In genomic region chr2:85310330-85310729, GRCh38 we compare ENCODE assay signal across 10 cellular contexts. TPM values are rescaled to one million over a fixed set of nuclear protein-coding genes. Genes with fewer than 3 reads are reported as not detected.
DNase-seq lines count a peak whose midpoint lies in the region; ATAC-seq and TF ChIP-seq lines count a peak whose summit lies in the region.
"Had no signal": no experiment of that assay in that cellular context is flagged by ENCODE, and none has a peak within 500 bp of the region (broad histone marks: within the 10 kb centered on the region; RNA-seq: fewer than 3 reads in every experiment).

No MANE protein-coding gene starts in this region.

- H3K27me3 ChIP-seq in psoas muscle (ENCODE audit: insufficient read depth in 3 of 3, low read length in 2 of 3): no peaks in the 10 kb centered on the region
- H3K27me3 ChIP-seq: gastroesophageal sphincter had no signal

- peaks cover 6 to 41% of the 10 kb centered on the region in 2 donors for H3K36me3 ChIP-seq in psoas muscle (ENCODE audit: insufficient read depth in 1 of 2, low read depth in 1 of 2)

- H3K4me3 ChIP-seq in psoas muscle: no peak overlapping the region
- H3K4me3 ChIP-seq: gastroesophageal sphincter had no signal

- ATAC-seq in activated T-cell treated with anti-CD3 and anti-CD28 coated beads, Interleukin-2, amount 50 U/mL, for 72 hours (replicated peaks in 1 of 2): no peak
- ATAC-seq in HG02870 (IDR thresholded peaks at IDR 0.05; ENCODE audit: unreplicated experiment) (peak; percentile 36), psoas muscle (no peak)
- ATAC-seq: gastroesophageal sphincter had no signal

- WGBS in psoas muscle, 3 donors: 62 to 68% (median 65%) methylated on average over 3 of the region's 3 CpGs

- H3K27ac Mint-ChIP-seq in activated T-cell treated with anti-CD3 and anti-CD28 coated beads, Interleukin-2, amount 50 U/mL, for 72 hours: peak overlapping the region; percentile 89

- H3K27ac ChIP-seq in substantia nigra (ENCODE audit: low read depth, low read length, poor library complexity, severe bottlenecking): peak overlapping the region; percentile 36
- H3K27ac ChIP-seq in psoas muscle: no peak overlapping the region

- peaks cover 40% of the 10 kb centered on the region for H3K4me1 Mint-ChIP-seq in activated T-cell treated with anti-CD3 and anti-CD28 coated beads, Interleukin-2, amount 50 U/mL, for 72 hours (ENCODE audit: low read depth)

- no peaks in the 10 kb centered on the region for H3K9me3 ChIP-seq in psoas muscle
- H3K9me3 ChIP-seq: gastroesophageal sphincter had no signal

- DNase-seq in activated T-cell treated with anti-CD3 and anti-CD28 coated beads, Interleukin-2, amount 50 U/mL, for 72 hours: no peak
- no peak for DNase-seq in activated T-cell treated with anti-CD3 and anti-CD28 coated beads, Interleukin-2, amount 50 U/mL, for 48 hours
- DNase-seq in astrocyte of the hippocampus (ENCODE audit: low read depth, low spot score) (peak; percentile 17), substantia nigra (lab: John Stamatoyannopoulos, UW) (no peak), mucosa of gallbladder (ENCODE audit: low spot score) (no peak), psoas muscle (no peak), NCI-H446 (lab: John Stamatoyannopoulos, UW) (no peak)
- DNase-seq: OCI-M1 had no signal

- H3K4me3 Mint-ChIP-seq in activated T-cell treated with anti-CD3 and anti-CD28 coated beads, Interleukin-2, amount 50 U/mL, for 72 hours: peak overlapping the region; percentile 78 to 87

- no peak for TF ChIP-seq CTCF in psoas muscle (IDR thresholded peaks at IDR 0.05)

- no peaks in the 10 kb centered on the region for H3K27me3 Mint-ChIP-seq in activated T-cell treated with anti-CD3 and anti-CD28 coated beads, Interleukin-2, amount 50 U/mL, for 72 hours (ENCODE audit: low read depth)

- H3K36me3 Mint-ChIP-seq in activated T-cell treated with anti-CD3 and anti-CD28 coated beads, Interleukin-2, amount 50 U/mL, for 72 hours (ENCODE audit: insufficient read depth in 2 of 2): peaks cover 0 to 4% of the 10 kb centered on the region in 2 donors

- intact Hi-C loops in psoas muscle (cut with DNase I): no loop called here

- no peaks in the 10 kb centered on the region for H3K4me1 ChIP-seq in psoas muscle

- H3K9me3 Mint-ChIP-seq in activated T-cell treated with anti-CD3 and anti-CD28 coated beads, Interleukin-2, amount 50 U/mL, for 72 hours: no peaks in the 10 kb centered on the region

RNA-seq across cellular contexts. Expression of gene TGOLN2, which starts 17.5 kb away (rescaled TPM):
- 100 to 1,000 TPM; 102 to 106 TPM for total RNA-seq in activated T-cell treated with anti-CD3 and anti-CD28 coated beads, Interleukin-2, amount 50 U/mL, for 72 hours
- total RNA-seq in mucosa of gallbladder (237 TPM), psoas muscle (10 to 100 TPM; 35.0 to 43.0 (median 36.9) TPM)
- 10 to 100 TPM; 14.3 to 51.7 (median 21.9) TPM for polyA plus RNA-seq in psoas muscle

RNA-seq across cellular contexts. Expression of gene RETSAT, which starts 44.0 kb away (rescaled TPM):
- total RNA-seq in activated T-cell treated with anti-CD3 and anti-CD28 coated beads, Interleukin-2, amount 50 U/mL, for 72 hours: 10 to 100 TPM; 26.8 to 31.8 TPM
- total RNA-seq in mucosa of gallbladder: 86.4 TPM
- total RNA-seq in psoas muscle: 100 to 1,000 TPM in 1 of 4 donors, 10 to 100 TPM in 3; 28.3 to 115 (median 63.3) TPM
- polyA plus RNA-seq in psoas muscle: 10 to 100 TPM; 36.9 to 74.3 (median 45.6) TPM

RNA-seq across cellular contexts. Expression of gene ELMOD3, which starts 44.2 kb away (rescaled TPM):
- total RNA-seq in activated T-cell treated with anti-CD3 and anti-CD28 coated beads, Interleukin-2, amount 50 U/mL, for 72 hours: 10 to 100 TPM; 19.3 to 23.7 TPM
- total RNA-seq in mucosa of gallbladder: 30.3 TPM
- total RNA-seq in psoas muscle: 10 to 100 TPM; 16.0 to 19.2 (median 17.6) TPM
- 10 to 100 TPM; 17.2 to 33.2 (median 20.4) TPM for polyA plus RNA-seq in psoas muscle
